Comparison of ENCODE assay signal across 21 cellular contexts in genomic region chr12:90360300-90360699, GRCh38.
"Had no signal": no experiment of that assay in that cellular context is flagged by ENCODE, and none has a peak within 500 bp of the region (broad histone marks: within the 10 kb centered on the region; RNA-seq: fewer than 3 reads in every experiment).

No MANE protein-coding gene starts in this region.

- DNase-seq: cortex of kidney; dorsolateral prefrontal cortex; effector CD8-positive, alpha-beta T cell; esophagus squamous epithelium; foreskin fibroblast; hippocampal formation; kidney glomerular epithelial cell; natural killer cell; nucleus accumbens; pancreas; right cardiac atrium; stimulated activated CD4-positive, alpha-beta T cell treated with anti-CD3 and anti-CD28 coated beads, Interleukin-2, amount 100 ng/mL, for 48 hours; stimulated activated naive CD4-positive, alpha-beta T cell treated with Interleukin-2 at 50 U/mL for 16 hours; tibial artery; upper lobe of right lung had no signal

- H3K4me3 Mint-ChIP-seq: natural killer cell, neural progenitor cell had no signal

- ATAC-seq: left lobe of liver, natural killer cell, pancreas, right cardiac atrium, upper lobe of right lung had no signal

- H3K27me3 Mint-ChIP-seq: progenitor cell of endocrine pancreas had no signal

- H3K27ac ChIP-seq: dorsolateral prefrontal cortex, esophagus squamous epithelium, neural progenitor cell, pancreas, suprapubic skin, tibial artery, upper lobe of right lung, vagina had no signal

- H3K36me3 Mint-ChIP-seq: natural killer cell, neural progenitor cell had no signal

- H3K36me3 ChIP-seq: esophagus squamous epithelium, neural progenitor cell, pancreas, suprapubic skin, tibial artery, upper lobe of right lung, vagina had no signal

- H3K9me3 ChIP-seq: esophagus squamous epithelium, pancreas, suprapubic skin, tibial artery, upper lobe of right lung, vagina had no signal

- H3K9me3 Mint-ChIP-seq: neural progenitor cell had no signal

- H3K27me3 ChIP-seq: dorsolateral prefrontal cortex, esophagus squamous epithelium, neural progenitor cell, pancreas, suprapubic skin, tibial artery, upper lobe of right lung, vagina had no signal

- H3K4me3 ChIP-seq: dorsolateral prefrontal cortex, esophagus squamous epithelium, neural progenitor cell, pancreas, smooth muscle cell, suprapubic skin, tibial artery, upper lobe of right lung, vagina had no signal

- H3K4me1 Mint-ChIP-seq: natural killer cell had no signal

- H3K4me1 ChIP-seq: neural progenitor cell, pancreas, tibial artery, upper lobe of right lung, vagina had no signal

- H3K27ac Mint-ChIP-seq: natural killer cell, neural progenitor cell, progenitor cell of endocrine pancreas had no signal
